In genomic region chr1:30807318-30808066, GRCh38 we compare ENCODE assay signal across 11 cellular contexts. TPM values are rescaled to one million over a fixed set of nuclear protein-coding genes. Genes with fewer than 3 reads are reported as not detected.
DNase-seq lines count a peak whose midpoint lies in the region; ATAC-seq and TF ChIP-seq lines count a peak whose summit lies in the region.
"Had no signal": no experiment of that assay in that cellular context is flagged by ENCODE, and none has a peak within 500 bp of the region (broad histone marks: within the 10 kb centered on the region; RNA-seq: fewer than 3 reads in every experiment).

No MANE protein-coding gene starts in this region.

- H3K27me3 ChIP-seq in CD8-positive, alpha-beta memory T cell (ENCODE audit: insufficient read depth, low read length, poor library complexity, severe bottlenecking): peaks cover 10% of the 10 kb centered on the region

- TF ChIP-seq CTCF in fibroblast of pulmonary artery (IDR thresholded peaks at IDR 0.05; ENCODE audit: low read length, missing control alignments): no peak

- CTCF ChIA-PET in CD8-positive, alpha-beta memory T cell (lab: Charles Lee): interaction anchor here (0.9 to 2.0 kb wide), 3 partner anchors 13 to 122 kb away, joined by 3 to 5 read pairs (median 3); no protein-coding TSS in a partner anchor

- peak overlapping the region; percentile 43 for H3K27ac Mint-ChIP-seq in stimulated activated naive B cell treated with anti-CD40 and anti-IgM and Interleukin-4, amounts not matched to agents 10 μg/mL and 1 μg/mL and 100 μg/mL, for 72 hours
- no peak overlapping the region for H3K27ac Mint-ChIP-seq in CD8-positive, alpha-beta memory T cell

- peak; percentile 87 to 91 for ATAC-seq in stimulated activated naive B cell treated with anti-CD40 and anti-IgM and Interleukin-4, amounts not matched to agents 10 μg/mL and 1 μg/mL and 100 μg/mL, for 72 hours (replicated peaks)
- ATAC-seq in GM21723 (IDR thresholded peaks at IDR 0.05; ENCODE audit: unreplicated experiment): no peak
- ATAC-seq: left lobe of liver had no signal

- no peaks in the 10 kb centered on the region for H3K36me3 Mint-ChIP-seq in stimulated activated naive B cell treated with anti-CD40 and anti-IgM and Interleukin-4, amounts not matched to agents 10 μg/mL and 1 μg/mL and 100 μg/mL, for 72 hours
- no peaks in the 10 kb centered on the region for H3K36me3 Mint-ChIP-seq in CD8-positive, alpha-beta memory T cell

- TF ChIP-seq EP300 in Ishikawa (IDR thresholded peaks at IDR 0.05; ENCODE audit: borderline replicate concordance): no peak

- peaks cover 61 to 65% of the 10 kb centered on the region in 2 donors for H3K27me3 Mint-ChIP-seq in stimulated activated naive B cell treated with anti-CD40 and anti-IgM and Interleukin-4, amounts not matched to agents 10 μg/mL and 1 μg/mL and 100 μg/mL, for 72 hours
- peaks cover 10 to 55% of the 10 kb centered on the region in 2 donors for H3K27me3 Mint-ChIP-seq in CD8-positive, alpha-beta memory T cell

- TF ChIP-seq RAD21 in Ishikawa (IDR thresholded peaks at IDR 0.05; ENCODE audit: low read depth): no peak

- H3K4me1 Mint-ChIP-seq in stimulated activated naive B cell treated with anti-CD40 and anti-IgM and Interleukin-4, amounts not matched to agents 10 μg/mL and 1 μg/mL and 100 μg/mL, for 72 hours: peaks cover 15 to 44% of the 10 kb centered on the region in 2 donors
- no peaks in the 10 kb centered on the region for H3K4me1 Mint-ChIP-seq in CD8-positive, alpha-beta memory T cell

- peak overlapping the region; percentile 14 to 17 for H3K4me3 Mint-ChIP-seq in stimulated activated naive B cell treated with anti-CD40 and anti-IgM and Interleukin-4, amounts not matched to agents 10 μg/mL and 1 μg/mL and 100 μg/mL, for 72 hours
- H3K4me3 Mint-ChIP-seq in CD8-positive, alpha-beta memory T cell: no peak overlapping the region
- H3K4me3 Mint-ChIP-seq: H9 had no signal

- no peak overlapping the region for H3K4me3 ChIP-seq in fibroblast of pulmonary artery (replicated peaks; ENCODE audit: low read depth, low read length)
- H3K4me3 ChIP-seq in CD8-positive, alpha-beta memory T cell (ENCODE audit: low read length): no peak overlapping the region

- H3K9me3 ChIP-seq in CD8-positive, alpha-beta memory T cell (ENCODE audit: low read length): no peaks in the 10 kb centered on the region

- no peaks in the 10 kb centered on the region for H3K9me3 Mint-ChIP-seq in stimulated activated naive B cell treated with anti-CD40 and anti-IgM and Interleukin-4, amounts not matched to agents 10 μg/mL and 1 μg/mL and 100 μg/mL, for 72 hours
- H3K9me3 Mint-ChIP-seq in CD8-positive, alpha-beta memory T cell: no peaks in the 10 kb centered on the region
- H3K9me3 Mint-ChIP-seq: H9 had no signal

- POLR2A ChIA-PET in CD8-positive, alpha-beta memory T cell (lab: Charles Lee): no interaction called here

- H3K4me1 ChIP-seq in CD8-positive, alpha-beta memory T cell (ENCODE audit: insufficient read depth, low read length): no peaks in the 10 kb centered on the region

- DNase-seq in NCI-H510A (lab: John Stamatoyannopoulos, UW) (peak; percentile 27), fibroblast of pulmonary artery (ENCODE audit: low read depth) (peak; percentile 63), cerebellum (ENCODE audit: low spot score) (no peak)
- peak; percentile 76 for DNase-seq in stimulated activated naive B cell treated with anti-CD40 and anti-IgM and Interleukin-4, amounts not matched to agents 10 μg/mL and 1 μg/mL and 100 μg/mL, for 72 hours
- no peak for DNase-seq in CD8-positive, alpha-beta memory T cell
- DNase-seq: activated CD4-positive, alpha-beta T cell treated with anti-CD3 and anti-CD28 coated beads for 1 hour; H9 had no signal

- no peak overlapping the region for H3K27ac ChIP-seq in CD8-positive, alpha-beta memory T cell (ENCODE audit: low read depth, low read length)
- H3K27ac ChIP-seq: KMS-11 had no signal

- no peaks in the 10 kb centered on the region for H3K36me3 ChIP-seq in CD8-positive, alpha-beta memory T cell (ENCODE audit: insufficient read depth, low read length)

TF ChIP-seq in Ishikawa, 13 proteins besides CTCF, POLR2A, EP300 and RAD21:
- TF ChIP-seq EGR1 (IDR thresholded peaks at IDR 0.05): no peak
- no peak for TF ChIP-seq TCF12 (IDR thresholded peaks at IDR 0.05; ENCODE audit: low read depth)
- peak; percentile 29; the same call in 1 of the 2 replicates for TF ChIP-seq NFIC (IDR thresholded peaks at IDR 0.05)
- TF ChIP-seq USF1 (IDR thresholded peaks at IDR 0.05): no peak

RNA-seq across cellular contexts. Expression of gene LAPTM5, which starts 49.9 kb away (rescaled TPM):
- total RNA-seq in CD8-positive, alpha-beta memory T cell: 100 to 1,000 TPM; 204 to 206 TPM
- polyA plus RNA-seq in CD8-positive, alpha-beta memory T cell: 589 TPM
- total RNA-seq in cerebellum: 7.8 TPM

Comparison
In these comparisons a context has a peak if more than half of its experiments do, and no peak if none do; other contexts are left out.
1. DNase-seq: peak in NCI-H510A (single experiment), fibroblast of pulmonary artery (single experiment) and stimulated activated naive B cell treated with anti-CD40 and anti-IgM and Interleukin-4, amounts not matched to agents 10 μg/mL and 1 μg/mL and 100 μg/mL, for 72 hours (single experiment); none in CD8-positive, alpha-beta memory T cell (0 of 5) and cerebellum (single experiment).
2. H3K4me3 Mint-ChIP-seq: peak in stimulated activated naive B cell treated with anti-CD40 and anti-IgM and Interleukin-4, amounts not matched to agents 10 μg/mL and 1 μg/mL and 100 μg/mL, for 72 hours (2 of 2); none in CD8-positive, alpha-beta memory T cell (0 of 7).
3. RNA of gene LAPTM5, which starts 49.9 kb away (total RNA-seq): 204 to 206 TPM in CD8-positive, alpha-beta memory T cell; 7.8 TPM in cerebellum (single experiment); every median in the first group is over 10 times any median in the second.